ENCODE assay signal across 8 cellular contexts in the genomic region with DNA sequence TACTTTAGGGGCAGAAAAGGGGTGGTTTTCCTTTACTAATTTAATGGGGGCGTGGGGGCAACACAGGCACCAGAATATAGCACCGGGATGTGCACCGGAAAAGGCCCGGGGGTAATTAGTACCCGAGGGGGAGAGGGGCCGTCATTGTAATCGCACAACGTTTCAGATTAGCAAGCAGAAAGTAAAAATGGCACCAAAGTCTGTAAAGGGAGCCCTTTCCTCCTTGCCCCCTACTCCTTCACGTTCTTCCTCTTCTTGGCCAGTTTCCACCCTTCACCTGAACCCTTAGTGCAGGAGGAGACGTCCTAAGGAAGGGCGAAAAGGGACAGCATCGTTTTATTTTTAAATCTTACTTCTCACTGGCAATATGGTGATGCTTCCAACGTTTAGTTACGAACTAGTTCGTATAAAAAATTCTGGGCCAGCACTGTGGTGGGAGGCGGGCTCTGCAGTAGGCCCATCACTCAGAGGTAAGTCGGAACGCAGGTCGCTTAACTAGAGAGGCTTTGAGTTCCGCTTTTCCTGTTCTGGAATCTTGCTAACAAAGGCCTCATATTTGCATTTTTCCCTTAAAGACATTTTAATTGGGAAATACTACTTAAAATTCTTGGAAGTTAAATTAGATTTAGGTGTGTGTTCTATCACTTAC. TPM values are rescaled to one million over a fixed set of nuclear protein-coding genes. Genes with fewer than 3 reads are reported as not detected.
DNase-seq lines count a peak whose midpoint lies in the region; ATAC-seq and TF ChIP-seq lines count a peak whose summit lies in the region.

No MANE protein-coding gene starts in this region.

- H3K4me3 Mint-ChIP-seq in activated naive CD4-positive, alpha-beta T cell treated with anti-CD3 and anti-CD28 coated beads for 36 hours = peak overlapping the region; percentile 83

- TF ChIP-seq EP300 in upper lobe of left lung (IDR thresholded peaks at IDR 0.05) = no peak

- H3K36me3 Mint-ChIP-seq in activated naive CD4-positive, alpha-beta T cell treated with anti-CD3 and anti-CD28 coated beads for 36 hours (ENCODE audit: low read depth) = peaks cover 2% of the 10 kb centered on the region

- H3K4me1 Mint-ChIP-seq in activated naive CD4-positive, alpha-beta T cell treated with anti-CD3 and anti-CD28 coated beads for 36 hours (ENCODE audit: low read depth) = peaks cover 50% of the 10 kb centered on the region

- TF ChIP-seq CTCF in left lung (IDR thresholded peaks at IDR 0.05) (no peak), upper lobe of left lung (IDR thresholded peaks at IDR 0.05) (no peak)

- H3K9me3 Mint-ChIP-seq in activated naive CD4-positive, alpha-beta T cell treated with anti-CD3 and anti-CD28 coated beads for 36 hours = no peaks in the 10 kb centered on the region

- no peak for DNase-seq in activated naive CD4-positive, alpha-beta T cell treated with anti-CD3 and anti-CD28 coated beads for 36 hours
- DNase-seq in activated naive CD4-positive, alpha-beta T cell treated with Interleukin-2 at 50 U/mL for 16 hours = no peak
- DNase-seq in adipocyte (ENCODE audit: low read depth) = no peak
- no peak for DNase-seq in left lung
- no peak for DNase-seq in upper lobe of left lung
- DNase-seq in NCI-H187 (lab: John Stamatoyannopoulos, UW) = no peak
- DNase-seq in activated CD8-positive, alpha-beta memory T cell treated with anti-CD3 and anti-CD28 coated beads, Interleukin-2, amount 50 U/mL, for 4 hours = no peak

- no peak for TF ChIP-seq POLR2A in upper lobe of left lung (IDR thresholded peaks at IDR 0.05)

- H3K9me3 ChIP-seq in adipocyte (ENCODE audit: control insufficient read depth, low read length) = no peaks in the 10 kb centered on the region
- no peaks in the 10 kb centered on the region for H3K9me3 ChIP-seq in left lung
- no peaks in the 10 kb centered on the region for H3K9me3 ChIP-seq in upper lobe of left lung

- no peaks in the 10 kb centered on the region for H3K36me3 ChIP-seq in adipocyte (ENCODE audit: control insufficient read depth, insufficient read depth, low read length, severe bottlenecking)
- no peaks in the 10 kb centered on the region for H3K36me3 ChIP-seq in left lung
- no peaks in the 10 kb centered on the region for H3K36me3 ChIP-seq in upper lobe of left lung

- intact Hi-C loops in activated naive CD4-positive, alpha-beta T cell treated with anti-CD3 and anti-CD28 coated beads for 36 hours (cut with micrococcal nuclease) = loop anchor here (10.0 kb wide), 1 partner anchor 977 kb away; a partner anchor contains a TSS
- intact Hi-C loops in left lung (cut with DNase I) = no loop called here

- H3K4me1 ChIP-seq in adipocyte (ENCODE audit: control insufficient read depth, insufficient read depth, low read length) = peaks cover 20% of the 10 kb centered on the region
- H3K4me1 ChIP-seq in left lung = peaks cover 10 to 23% of the 10 kb centered on the region in 2 donors
- H3K4me1 ChIP-seq in upper lobe of left lung = peaks cover 13 to 20% (median 15%) of the 10 kb centered on the region in 4 donors

- H3K4me3 ChIP-seq in adipocyte (ENCODE audit: low read length) = peak overlapping the region; percentile 93
- H3K4me3 ChIP-seq in left lung = peak overlapping the region; percentile 84 to 96
- H3K4me3 ChIP-seq in upper lobe of left lung = peak overlapping the region; percentile 42 to 93 (median 80)

- H3K27me3 ChIP-seq in adipocyte (replicated peaks; ENCODE audit: control insufficient read depth, insufficient read depth, low read length) (no peaks in the 10 kb centered on the region), left lung (no peaks in the 10 kb centered on the region), upper lobe of left lung (no peaks in the 10 kb centered on the region)

- peak overlapping the region; percentile 89 for H3K27ac Mint-ChIP-seq in activated naive CD4-positive, alpha-beta T cell treated with anti-CD3 and anti-CD28 coated beads for 36 hours

- CTCF ChIA-PET in activated naive CD4-positive, alpha-beta T cell treated with anti-CD3 and anti-CD28 coated beads for 36 hours (lab: Charles Lee) = interaction anchor here (1.3 to 1.5 kb wide), 2 partner anchors 7 to 56 kb away, joined by 3 to 4 read pairs; no protein-coding TSS in a partner anchor

- ATAC-seq in left lung (no peak), upper lobe of left lung (ENCODE audit: low FRiP score in 2 of 2) (no peak), HG02571 (IDR thresholded peaks at IDR 0.05; ENCODE audit: unreplicated experiment) (no peak)

- peak overlapping the region in 1 of 2 donors; percentile 97 for H3K27ac ChIP-seq in left lung
- H3K27ac ChIP-seq in upper lobe of left lung = peak overlapping the region; percentile 96 to 99 (median 97)

- H3K27me3 Mint-ChIP-seq in activated naive CD4-positive, alpha-beta T cell treated with anti-CD3 and anti-CD28 coated beads for 36 hours (ENCODE audit: low read depth) = no peaks in the 10 kb centered on the region

- H3K9ac ChIP-seq in adipocyte (ENCODE audit: low read length) = peak overlapping the region; percentile 84

- 51 to 53% methylated on average over 20 of the region's 20 CpGs for WGBS in upper lobe of left lung, 2 donors

RNA-seq across cellular contexts. Expression of a gene that starts 0.8 kb away (rescaled TPM):
- 10 to 100 TPM; 31.4 to 31.9 TPM for total RNA-seq in activated naive CD4-positive, alpha-beta T cell treated with anti-CD3 and anti-CD28 coated beads for 36 hours
- 10 to 100 TPM in 1 of 2 donors, 1 to 10 TPM in 1; 9.2 to 11.3 TPM for total RNA-seq in left lung
- total RNA-seq in upper lobe of left lung = 10 to 100 TPM in 5 of 6 donors, 1 to 10 TPM in 1; 7.5 to 22.0 (median 13.0) TPM
